Comparison of ENCODE assay signal across 20 cellular contexts in the genomic region with DNA sequence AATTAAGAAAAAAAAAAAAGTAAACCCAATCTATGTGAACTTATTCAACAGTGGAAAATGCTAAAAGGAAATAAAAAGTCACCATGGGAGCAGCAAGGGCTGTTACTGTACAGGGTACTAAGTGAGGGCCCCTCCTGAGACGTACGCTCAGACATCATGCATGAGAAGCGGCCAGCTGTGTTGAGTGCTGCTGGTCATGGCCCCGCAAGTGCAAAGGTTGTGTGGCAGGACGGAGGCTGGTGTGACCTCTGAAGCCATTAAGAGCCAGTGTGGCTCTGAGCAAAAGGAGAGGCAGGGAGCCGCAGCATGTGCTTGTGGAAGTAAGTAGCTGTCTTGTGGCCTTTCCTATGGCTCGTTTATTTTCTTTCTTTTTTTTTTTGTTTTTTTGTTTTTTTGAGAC.
"Had no signal": no experiment of that assay in that cellular context is flagged by ENCODE, and none has a peak within 500 bp of the region (broad histone marks: within the 10 kb centered on the region; RNA-seq: fewer than 3 reads in every experiment).

No MANE protein-coding gene starts in this region.

- H3K27ac ChIP-seq: prostate gland, right atrium auricular region, skin epidermis, thyroid gland had no signal

- H3K9me3 ChIP-seq: esophagus squamous epithelium, prostate gland, right atrium auricular region, thyroid gland had no signal

- DNase-seq: cerebellar nuclear complex; cortex of kidney; effector memory CD8-positive, alpha-beta T cell; erythroblast; esophagus squamous epithelium; foreskin melanocyte; glutamatergic neuron; natural killer cell; nucleus accumbens; stimulated activated CD4-positive, alpha-beta T cell treated with anti-CD3 and anti-CD28 coated beads, Interleukin-12 subunit alpha, Interleukin-12 subunit beta, amount 100 ng/mL, for 4 hours; stimulated activated CD4-positive, alpha-beta T cell treated with anti-CD3 and anti-CD28 coated beads, Interleukin-1b, Interleukin-23, amount 100 ng/mL, for 48 hours; stimulated activated CD4-positive, alpha-beta T cell treated with anti-CD3 and anti-CD28 coated beads, Interleukin-4, amount 100 ng/mL, for 1 hour; stimulated activated CD8-positive, alpha-beta memory T cell treated with anti-CD3 and anti-CD28 coated beads, Interleukin-4, amount 100 ng/mL, for 48 hours; stimulated activated naive CD4-positive, alpha-beta T cell; stimulated activated naive CD8-positive, alpha-beta T cell treated with anti-CD3 and anti-CD28 coated beads, Interleukin-15, amount 100 ng/mL, for 72 hours; thyroid gland; trophoblast cell had no signal

- H3K27me3 ChIP-seq: esophagus squamous epithelium, right atrium auricular region, thyroid gland had no signal

- H3K36me3 ChIP-seq: esophagus squamous epithelium, prostate gland, right atrium auricular region, thyroid gland had no signal

- ATAC-seq: effector memory CD8-positive, alpha-beta T cell; natural killer cell; stimulated activated naive CD8-positive, alpha-beta T cell treated with anti-CD3 and anti-CD28 coated beads, Interleukin-15, amount 100 ng/mL, for 72 hours had no signal

- H3K4me3 ChIP-seq: esophagus squamous epithelium, prostate gland, right atrium auricular region, skin epidermis, thyroid gland had no signal
